Comparison of ENCODE assay signal across 2 cellular contexts in the genomic region with DNA sequence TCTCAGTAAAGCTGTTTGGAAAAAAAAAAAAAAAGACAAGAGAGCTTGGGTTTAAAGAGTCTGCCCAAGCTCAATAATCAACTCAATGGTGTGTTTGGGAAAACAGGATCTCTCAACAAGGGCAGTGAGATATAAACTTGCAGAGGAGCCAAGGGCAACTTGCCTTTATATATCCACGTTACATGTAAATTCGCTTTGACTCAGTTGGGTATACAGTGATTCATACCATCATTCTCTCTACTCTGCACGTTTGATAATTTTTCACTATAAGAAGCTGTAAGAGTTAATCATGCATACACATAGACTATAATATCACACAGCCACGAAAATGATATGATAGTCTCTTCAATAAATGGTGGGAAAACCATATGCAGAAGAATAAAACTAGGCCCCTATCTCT.
TF ChIP-seq lines count a peak whose summit lies in the region.

No MANE protein-coding gene starts in this region.

TF ChIP-seq in IMR-90, 13 proteins besides CTCF, POLR2A, EP300 and RAD21:
- peak; percentile 72 for TF ChIP-seq BHLHE40 (IDR thresholded peaks at IDR 0.05; ENCODE audit: low read depth, low read length)
- no peak for TF ChIP-seq MAZ (IDR thresholded peaks at IDR 0.05; ENCODE audit: borderline replicate concordance, low read depth, low read length)

TF ChIP-seq in GM12878, 131 proteins besides CTCF, POLR2A, EP300 and RAD21:
- no peak for TF ChIP-seq ZZZ3 (IDR thresholded peaks at IDR 0.05; ENCODE audit: control insufficient read depth, insufficient read length, low read depth)
- TF ChIP-seq, protein P1, sequence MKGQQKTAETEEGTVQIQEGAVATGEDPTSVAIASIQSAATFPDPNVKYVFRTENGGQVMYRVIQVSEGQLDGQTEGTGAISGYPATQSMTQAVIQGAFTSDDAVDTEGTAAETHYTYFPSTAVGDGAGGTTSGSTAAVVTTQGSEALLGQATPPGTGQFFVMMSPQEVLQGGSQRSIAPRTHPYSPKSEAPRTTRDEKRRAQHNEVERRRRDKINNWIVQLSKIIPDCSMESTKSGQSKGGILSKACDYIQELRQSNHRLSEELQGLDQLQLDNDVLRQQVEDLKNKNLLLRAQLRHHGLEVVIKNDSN (IDR thresholded peaks at IDR 0.05; ENCODE audit: borderline replicate concordance, extremely low read length, insufficient read depth, low read depth, low read length), result no peak
- TF ChIP-seq SRF (IDR thresholded peaks at IDR 0.05; ENCODE audit: low read depth in 2 of 2, low read length in 2 of 2), result no peak
- TF ChIP-seq TCF3 (IDR thresholded peaks at IDR 0.05; ENCODE audit: borderline replicate concordance, insufficient read depth, low read depth, low read length), result no peak
- TF ChIP-seq NBN (IDR thresholded peaks at IDR 0.05), result no peak
- peak; percentile 40; the same call in 1 of the 2 replicates for TF ChIP-seq JUNB (IDR thresholded peaks at IDR 0.05)
- TF ChIP-seq ZSCAN29 (IDR thresholded peaks at IDR 0.05), result no peak
- no peak for TF ChIP-seq ETV6 (conservative IDR thresholded peaks at IDR 0.05 in 1 of 2, IDR thresholded peaks at IDR 0.05 in 1 of 2; ENCODE audit: borderline replicate concordance in 1 of 2, low read depth in 1 of 2)
